ENCODE assay signal across 6 cellular contexts in genomic region chr2:159987136-159987535, GRCh38.
"Had no signal": no experiment of that assay in that cellular context is flagged by ENCODE, and none has a peak within 500 bp of the region (broad histone marks: within the 10 kb centered on the region; RNA-seq: fewer than 3 reads in every experiment).

No MANE protein-coding gene starts in this region.

- H3K4me2 ChIP-seq: GM23338 had no signal

- H2AFZ ChIP-seq: GM23338 had no signal

- H3K4me3 ChIP-seq: GM23338, K562 had no signal

- ATAC-seq: GM23338, K562 had no signal

- DNase-seq: H9, HCEC 1CT, IMR-90, KG1 had no signal
